In the genomic region with DNA sequence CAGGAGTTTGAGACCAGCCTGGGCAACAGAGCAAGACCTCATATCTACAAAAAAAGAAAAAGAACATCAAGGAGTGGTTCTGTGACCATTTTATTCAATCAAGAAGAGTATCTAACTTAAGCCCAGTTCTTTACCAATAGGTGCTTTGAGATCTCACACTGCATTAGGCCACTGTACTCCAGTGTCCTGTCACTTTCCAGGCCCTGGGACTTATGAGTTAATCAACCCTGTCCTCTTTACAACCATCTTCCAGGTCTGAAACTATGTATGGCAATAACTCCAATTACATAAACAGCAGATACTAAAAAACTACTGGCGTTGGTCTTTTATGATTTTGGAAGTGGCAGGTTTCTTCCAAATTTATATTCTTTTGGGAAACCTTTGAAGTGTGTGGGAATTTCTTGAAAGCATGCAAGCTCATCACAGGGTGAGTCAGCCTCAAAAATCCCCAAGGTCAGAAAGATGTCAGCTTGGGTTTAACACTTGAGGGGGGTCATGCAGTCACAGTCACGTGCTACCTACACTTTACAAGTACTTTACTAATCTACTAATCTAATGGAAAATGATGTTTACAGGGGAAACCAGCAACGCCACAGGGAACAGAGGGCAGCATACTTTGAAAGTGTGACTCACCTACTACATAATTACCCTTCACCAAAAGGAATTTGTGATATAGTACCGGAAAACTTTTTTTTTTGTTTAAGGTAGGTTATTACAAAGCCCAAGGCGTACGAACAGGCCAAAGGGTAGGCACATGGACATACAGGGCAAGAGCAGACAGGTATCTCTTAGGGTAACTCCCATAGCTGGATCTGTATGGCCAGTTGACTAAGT, we compare ENCODE assay signal across 8 cellular contexts. TPM values are rescaled to one million over a fixed set of nuclear protein-coding genes. Genes with fewer than 3 reads are reported as not detected.
DNase-seq lines count a peak whose midpoint lies in the region; ATAC-seq, FAIRE-seq and TF ChIP-seq lines count a peak whose summit lies in the region.

No MANE protein-coding gene starts in this region.

- H3K9me1 ChIP-seq in keratinocyte (ENCODE audit: control insufficient read depth, extremely low read depth, insufficient read depth, low read length), result no peaks in the 10 kb centered on the region

- WGBS in psoas muscle, 3 donors, result 74 to 82% (median 77%) methylated on average over 6 of the region's 6 CpGs

- peak overlapping the region; percentile 70 for H3K4me2 ChIP-seq in keratinocyte (ENCODE audit: control insufficient read depth, extremely low read depth, insufficient read depth, low read depth, low read length)

- FAIRE-seq in keratinocyte (lab: Jason Lieb, UNC), result peak; percentile 95

- no peak overlapping the region for H3K4me3 Mint-ChIP-seq in activated CD4-positive, alpha-beta memory T cell treated with anti-CD3 and anti-CD28 coated beads, Interleukin-2, amount 10 ng/mL, durations not matched to agents 7 days and 5 days

- no peak for TF ChIP-seq CTCF in AG10803 (conservative IDR thresholded peaks at IDR 0.05; ENCODE audit: low read length)
- no peak for TF ChIP-seq CTCF in keratinocyte (optimal IDR thresholded peaks at IDR 0.05 in 1 of 3, IDR thresholded peaks at IDR 0.05 in 1 of 3, conservative IDR thresholded peaks at IDR 0.05 in 1 of 3; ENCODE audit: extremely low read depth in 1 of 3, insufficient read depth in 2 of 3, low read length in 3 of 3)
- no peak for TF ChIP-seq CTCF in psoas muscle (IDR thresholded peaks at IDR 0.05)

- ATAC-seq in psoas muscle (no peak), HG03439 (IDR thresholded peaks at IDR 0.05; ENCODE audit: unreplicated experiment) (no peak), HG02623 (IDR thresholded peaks at IDR 0.05; ENCODE audit: unreplicated experiment) (no peak)

- peak overlapping the region; percentile 96 for H3K27ac ChIP-seq in keratinocyte (ENCODE audit: control insufficient read depth, insufficient read depth, low read length)
- H3K27ac ChIP-seq in psoas muscle, result no peak overlapping the region

- peak; percentile 98 for DNase-seq in AG10803 (ENCODE audit: low read depth)
- peak; percentile 20 for DNase-seq in H7
- DNase-seq in activated CD4-positive, alpha-beta memory T cell treated with anti-CD3 and anti-CD28 coated beads, Interleukin-2, amount 10 ng/mL, durations not matched to agents 7 days and 5 days, result no peak
- peak; percentile 87 for DNase-seq in keratinocyte (ENCODE audit: low read depth, low spot score)
- DNase-seq in psoas muscle, result no peak
- DNase-seq in NCI-H2029 treated with DMSO at 0.1 percent for 48 hours (lab: John Stamatoyannopoulos, UW), result no peak

- intact Hi-C loops in psoas muscle (cut with DNase I), result no loop called here

- H3K4me1 ChIP-seq in keratinocyte (ENCODE audit: control insufficient read depth, extremely low read depth, insufficient read depth, low read length) (peaks cover 47% of the 10 kb centered on the region), psoas muscle (no peaks in the 10 kb centered on the region)

- H3K9me3 ChIP-seq in keratinocyte (ENCODE audit: control insufficient read depth, low read depth, low read length), result no peaks in the 10 kb centered on the region
- no peaks in the 10 kb centered on the region for H3K9me3 ChIP-seq in psoas muscle

- no peaks in the 10 kb centered on the region for H3K9me3 Mint-ChIP-seq in activated CD4-positive, alpha-beta memory T cell treated with anti-CD3 and anti-CD28 coated beads, Interleukin-2, amount 10 ng/mL, durations not matched to agents 7 days and 5 days

- dilution Hi-C loops in keratinocyte (cut with MboI; ENCODE audit: extremely low pct_ligation_motif_present, low sequenced_read_pairs), result no loop called here

- no peaks in the 10 kb centered on the region for H4K20me1 ChIP-seq in keratinocyte (ENCODE audit: control insufficient read depth, extremely low read depth, insufficient read depth, low read length)

- peaks cover 7% of the 10 kb centered on the region for H3K36me3 ChIP-seq in H7 (replicated peaks; ENCODE audit: control insufficient read depth, insufficient read depth, low read length)
- peaks cover 9 to 26% of the 10 kb centered on the region in 2 experiments for H3K36me3 ChIP-seq in keratinocyte (ENCODE audit: control insufficient read depth in 2 of 2, extremely low read depth in 1 of 2, insufficient read depth in 2 of 2, low read length in 2 of 2)
- peaks cover 6 to 56% of the 10 kb centered on the region in 2 donors for H3K36me3 ChIP-seq in psoas muscle (ENCODE audit: insufficient read depth in 1 of 2, low read depth in 1 of 2)

- peaks cover 19% of the 10 kb centered on the region for H3K36me3 Mint-ChIP-seq in activated CD4-positive, alpha-beta memory T cell treated with anti-CD3 and anti-CD28 coated beads, Interleukin-2, amount 10 ng/mL, durations not matched to agents 7 days and 5 days (ENCODE audit: low read depth)

- H3K27me3 ChIP-seq in H7 (ENCODE audit: control insufficient read depth, insufficient read depth, low read length), result no peaks in the 10 kb centered on the region
- H3K27me3 ChIP-seq in keratinocyte (ENCODE audit: control insufficient read depth, extremely low read depth, insufficient read depth, low read length), result no peaks in the 10 kb centered on the region
- no peaks in the 10 kb centered on the region for H3K27me3 ChIP-seq in psoas muscle (ENCODE audit: insufficient read depth in 3 of 3, low read length in 2 of 3)

- POLR2A ChIA-PET in activated CD4-positive, alpha-beta memory T cell treated with anti-CD3 and anti-CD28 coated beads, Interleukin-2, amount 10 ng/mL, durations not matched to agents 7 days and 5 days (lab: Charles Lee), result interaction anchor here (0.9 to 1.7 kb wide), 3 partner anchors 15 to 30 kb away, joined by 3 to 7 read pairs (median 6); no protein-coding TSS in a partner anchor

- CTCF ChIA-PET in activated CD4-positive, alpha-beta memory T cell treated with anti-CD3 and anti-CD28 coated beads, Interleukin-2, amount 10 ng/mL, durations not matched to agents 7 days and 5 days (lab: Charles Lee), result no interaction called here

- peak overlapping the region; percentile 73 for H3K9ac ChIP-seq in keratinocyte (ENCODE audit: control insufficient read depth, extremely low read depth, insufficient read depth, low read length)

- H3K27me3 Mint-ChIP-seq in activated CD4-positive, alpha-beta memory T cell treated with anti-CD3 and anti-CD28 coated beads, Interleukin-2, amount 10 ng/mL, durations not matched to agents 7 days and 5 days, result no peaks in the 10 kb centered on the region

- H3K4me1 Mint-ChIP-seq in activated CD4-positive, alpha-beta memory T cell treated with anti-CD3 and anti-CD28 coated beads, Interleukin-2, amount 10 ng/mL, durations not matched to agents 7 days and 5 days, result peaks cover 25% of the 10 kb centered on the region

- H3K79me2 ChIP-seq in keratinocyte (ENCODE audit: control insufficient read depth, insufficient read depth, low read length), result peaks cover 61% of the 10 kb centered on the region

- H2AFZ ChIP-seq in keratinocyte (ENCODE audit: control insufficient read depth, low read length), result no peak overlapping the region

- no peak overlapping the region for H3K4me3 ChIP-seq in AG10803 (ENCODE audit: low read length)
- H3K4me3 ChIP-seq in H7 (ENCODE audit: insufficient read depth, low read depth, low read length), result no peak overlapping the region
- H3K4me3 ChIP-seq in keratinocyte (ENCODE audit: control insufficient read depth in 2 of 3, extremely low read depth in 1 of 3, insufficient read depth in 2 of 3, low read depth in 1 of 3, low read length in 3 of 3), result peak overlapping the region in 1 of 3 experiments; percentile 29
- H3K4me3 ChIP-seq in psoas muscle, result no peak overlapping the region

- peak overlapping the region; percentile 28 for H3K27ac Mint-ChIP-seq in activated CD4-positive, alpha-beta memory T cell treated with anti-CD3 and anti-CD28 coated beads, Interleukin-2, amount 10 ng/mL, durations not matched to agents 7 days and 5 days

RNA-seq across cellular contexts. Expression of gene PISD, which starts 15.6 kb away (rescaled TPM):
- 70.2 and 72.6 TPM in 2 replicates for total RNA-seq in H7 (2014; rRNA removed; shearing (Covaris generic))
- total RNA-seq in activated CD4-positive, alpha-beta memory T cell treated with anti-CD3 and anti-CD28 coated beads, Interleukin-2, amount 10 ng/mL, durations not matched to agents 7 days and 5 days, result 10 to 100 TPM; 19.2 to 19.6 TPM
- polyA plus RNA-seq in keratinocyte (25.5 to 36.6 TPM (median 26.4 TPM) in 3 replicates), psoas muscle (10 to 100 TPM; 10.2 to 18.7 (median 15.2) TPM)
- 13.3 TPM for polyA plus RNA-seq in keratinocyte (2011; ENCODE audit: low read depth)
- polyA plus RNA-seq in keratinocyte (2011; cell fraction: cytosol; rRNA removed), result 18.1 and 21.8 TPM in 2 replicates
- 75.7 and 82.6 TPM in 2 replicates for polyA plus RNA-seq in keratinocyte (2011; cell fraction: nucleus; rRNA removed)
- polyA plus RNA-seq in keratinocyte (2012; ENCODE audit: low replicate concordance), result 29.1 and 32.1 TPM in 2 replicates
- 23.8 to 42.9 TPM (median 34.6 TPM) in 3 replicates for polyA minus RNA-seq in keratinocyte
- polyA minus RNA-seq in keratinocyte (2011; cell fraction: cytosol; rRNA and poly(A)+ RNA removed), result 36.1 TPM
- polyA minus RNA-seq in keratinocyte (2011; cell fraction: nucleus; rRNA and poly(A)+ RNA removed), result 36.1 and 36.8 TPM in 2 replicates
- 10 to 100 TPM; 11.1 to 24.2 (median 17.2) TPM for total RNA-seq in psoas muscle

Comparison
In these comparisons a context has a peak if more than half of its experiments do, and no peak if none do; other contexts are left out.
1. DNase-seq: peak in AG10803 (single experiment), H7 (single experiment) and keratinocyte (single experiment); none in activated CD4-positive, alpha-beta memory T cell treated with anti-CD3 and anti-CD28 coated beads, Interleukin-2, amount 10 ng/mL, durations not matched to agents 7 days and 5 days (single experiment), psoas muscle (0 of 2) and NCI-H2029 treated with DMSO at 0.1 percent for 48 hours (single experiment).